ENCODE assay signal across 28 cellular contexts in the genomic region with DNA sequence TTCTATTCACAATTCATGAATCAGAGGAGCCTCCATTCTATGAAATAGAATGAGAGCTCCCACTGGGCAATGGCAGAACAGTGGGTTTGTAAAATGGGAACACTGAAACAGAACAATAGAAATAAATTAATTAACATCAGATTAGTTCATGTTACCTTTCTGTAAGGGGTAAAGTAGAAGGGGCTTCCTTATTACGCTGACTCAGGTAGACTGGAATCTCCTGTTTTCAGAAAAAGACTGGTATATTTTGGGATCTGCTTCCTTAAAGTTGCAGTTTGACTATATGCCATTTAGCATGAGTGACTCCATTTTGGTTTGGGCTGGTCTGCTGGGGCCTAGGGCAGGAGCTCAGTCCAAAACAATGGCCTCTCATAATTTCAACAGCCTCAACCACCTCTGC.
"Had no signal": no experiment of that assay in that cellular context is flagged by ENCODE, and none has a peak within 500 bp of the region (broad histone marks: within the 10 kb centered on the region; RNA-seq: fewer than 3 reads in every experiment).

No MANE protein-coding gene starts in this region.

- DNase-seq: natural killer cell; occipital lobe; ovary; posterior cingulate gyrus; psoas muscle; right cardiac atrium; spleen; stimulated activated CD4-positive, alpha-beta T cell treated with anti-CD3 and anti-CD28 coated beads, Interleukin-12 subunit alpha, Interleukin-12 subunit beta, amount 100 ng/mL, for 4 hours; stimulated activated CD4-positive, alpha-beta T cell treated with anti-CD3 and anti-CD28 coated beads, Interleukin-1b, Interleukin-23, amount 100 ng/mL, for 48 hours; stimulated activated CD4-positive, alpha-beta T cell treated with anti-CD3 and anti-CD28 coated beads, Interleukin-4, amount 100 ng/mL, for 1 hour; stimulated activated CD4-positive, alpha-beta T cell treated with anti-CD3 and anti-CD28 coated beads, Interleukin-4, amount 100 ng/mL, for 4 hours; stimulated activated CD8-positive, alpha-beta memory T cell treated with anti-CD3 and anti-CD28 coated beads, Interleukin-4, amount 100 ng/mL, for 48 hours; stimulated activated naive CD4-positive, alpha-beta T cell; stimulated activated naive CD8-positive, alpha-beta T cell treated with anti-CD3 and anti-CD28 coated beads, Interleukin-15, amount 100 ng/mL, for 72 hours; stimulated activated naive CD8-positive, alpha-beta T cell treated with anti-CD3 and anti-CD28 coated beads, Interleukin-15, Interleukin-2, amounts not matched to agents 100 U/mL and 50 U/mL, for 24 hours; substantia nigra; testis; tibial artery; transverse colon; upper lobe of right lung; uterus had no signal

- H3K4me3 ChIP-seq: neural progenitor cell, ovary, psoas muscle, skin epidermis, smooth muscle cell, spleen, suprapubic skin, testis, tibial artery, transverse colon, upper lobe of right lung, uterus had no signal

- H3K4me2 ChIP-seq: neural progenitor cell, smooth muscle cell had no signal

- H3K4me1 ChIP-seq: parathyroid adenoma, psoas muscle, spleen, suprapubic skin, testis, tibial artery, transverse colon, upper lobe of right lung, uterus had no signal

- H3K9ac ChIP-seq: neural progenitor cell, parathyroid adenoma had no signal

- H3K9me3 ChIP-seq: ovary, psoas muscle, spleen, suprapubic skin, testis, tibial artery, transverse colon, upper lobe of right lung, uterus had no signal

- ATAC-seq: natural killer cell; psoas muscle; right cardiac atrium; sciatic nerve; stimulated activated memory B cell treated with anti-CD40 and anti-IgM and Interleukin-4, amounts not matched to agents 10 μg/mL and 1 μg/mL and 100 μg/mL, for 72 hours; stimulated activated naive CD8-positive, alpha-beta T cell treated with anti-CD3 and anti-CD28 coated beads, Interleukin-15, amount 100 ng/mL, for 72 hours; stimulated activated naive CD8-positive, alpha-beta T cell treated with anti-CD3 and anti-CD28 coated beads, Interleukin-15, Interleukin-2, amounts not matched to agents 100 U/mL and 50 U/mL, for 24 hours; upper lobe of right lung had no signal

- H3K79me2 ChIP-seq: parathyroid adenoma had no signal

- H3K27me3 ChIP-seq: ovary, testis, upper lobe of right lung, uterus had no signal

- H3K27ac ChIP-seq: neural progenitor cell, ovary, parathyroid adenoma, psoas muscle, skin epidermis, spleen, suprapubic skin, testis, tibial artery, transverse colon, upper lobe of right lung, uterus had no signal

- H2AFZ ChIP-seq: neural progenitor cell, parathyroid adenoma had no signal

- H3K36me3 ChIP-seq: neural progenitor cell, ovary, spleen, suprapubic skin, tibial artery, transverse colon, upper lobe of right lung, uterus had no signal
